Comparison of ENCODE assay signal across 8 cellular contexts in the genomic region with DNA sequence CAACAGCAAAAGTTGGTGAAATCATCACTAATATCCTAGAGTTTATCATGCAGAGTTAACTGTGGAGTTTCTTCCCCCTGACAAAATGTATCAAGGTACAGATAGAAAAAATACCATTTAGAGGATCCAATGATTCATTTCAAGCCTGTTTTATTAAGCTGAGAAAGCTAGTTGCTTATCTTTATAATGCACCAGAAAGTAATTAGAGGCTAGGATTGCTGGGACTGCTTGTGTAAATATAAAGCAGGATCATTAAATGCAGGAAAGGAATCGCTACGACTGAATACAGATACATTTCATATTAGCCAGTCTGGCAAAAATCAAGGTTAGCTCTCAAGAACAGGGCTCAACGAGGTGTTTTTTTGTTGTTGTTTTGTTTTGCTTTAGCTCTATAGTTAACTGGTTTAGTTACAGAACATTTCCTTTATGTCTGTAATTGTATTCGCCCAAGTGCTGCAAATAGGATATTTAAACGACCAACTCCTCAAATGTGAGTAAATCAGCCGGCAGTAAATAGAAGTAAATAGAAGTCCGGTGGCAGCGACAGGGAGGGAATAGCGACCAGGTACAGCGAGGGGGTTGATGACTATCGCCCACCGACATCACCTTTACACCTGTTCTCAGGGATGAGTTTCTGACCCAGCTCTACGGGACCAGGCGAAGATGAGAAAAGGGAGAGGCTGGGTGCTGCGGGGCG. TPM values are rescaled to one million over a fixed set of nuclear protein-coding genes. Genes with fewer than 3 reads are reported as not detected.
DNase-seq lines count a peak whose midpoint lies in the region; ATAC-seq lines count a peak whose summit lies in the region.

No MANE protein-coding gene starts in this region.

- H3K4me1 ChIP-seq in ACC112 (ENCODE audit: control insufficient read depth, insufficient read depth, low read length, unreplicated experiment) (peaks cover 24% of the 10 kb centered on the region), HAP-1 (peaks cover 30% of the 10 kb centered on the region)

- no peaks in the 10 kb centered on the region for H3K9me3 ChIP-seq in HAP-1

- no peaks in the 10 kb centered on the region for H3K36me3 ChIP-seq in ACC112 (ENCODE audit: insufficient read depth, low read length)
- no peaks in the 10 kb centered on the region for H3K36me3 ChIP-seq in HAP-1 (replicated peaks)

- no peaks in the 10 kb centered on the region for H3K27me3 ChIP-seq in ACC112 (ENCODE audit: insufficient read depth, low read length)
- no peaks in the 10 kb centered on the region for H3K27me3 ChIP-seq in HAP-1 (ENCODE audit: low read depth)

- H3K36me3 Mint-ChIP-seq in activated T-helper 17 cell treated with anti-CD3 and anti-CD28 coated beads, Interleukin-2, amount 50 U/mL, for 72 hours (ENCODE audit: low read depth), result peaks cover 11% of the 10 kb centered on the region
- H3K36me3 Mint-ChIP-seq in immature natural killer cell, result peaks cover 0 to 3% (median 0%) of the 10 kb centered on the region in 3 donors

- peaks cover 39% of the 10 kb centered on the region for H3K4me1 Mint-ChIP-seq in activated T-helper 17 cell treated with anti-CD3 and anti-CD28 coated beads, Interleukin-2, amount 50 U/mL, for 72 hours
- peaks cover 53 to 69% of the 10 kb centered on the region in 2 donors for H3K4me1 Mint-ChIP-seq in immature natural killer cell
- peaks cover 66% of the 10 kb centered on the region for H3K4me1 Mint-ChIP-seq in stimulated activated naive CD8-positive, alpha-beta T cell treated with anti-CD3 and anti-CD28 coated beads, Interleukin-15, amount 100 ng/mL, for 72 hours

- no peaks in the 10 kb centered on the region for H3K27me3 Mint-ChIP-seq in activated T-helper 17 cell treated with anti-CD3 and anti-CD28 coated beads, Interleukin-2, amount 50 U/mL, for 72 hours
- peaks cover 0 to 11% (median 2%) of the 10 kb centered on the region in 3 donors for H3K27me3 Mint-ChIP-seq in immature natural killer cell (ENCODE audit: low read depth in 3 of 3)
- no peaks in the 10 kb centered on the region for H3K27me3 Mint-ChIP-seq in stimulated activated naive CD8-positive, alpha-beta T cell treated with anti-CD3 and anti-CD28 coated beads, Interleukin-15, amount 100 ng/mL, for 72 hours

- peaks cover 56% of the 10 kb centered on the region for H3K79me2 ChIP-seq in ACC112 (ENCODE audit: control insufficient read depth, insufficient read depth, low read length, unreplicated experiment)

- DNase-seq in HAP-1 (ENCODE audit: low spot score in 2 of 2) (peak in 1 of 2 experiments; percentile 25), immature natural killer cell (no peak), left lobe of liver (ENCODE audit: low spot score) (no peak), GDM1 (lab: John Stamatoyannopoulos, UW) (no peak)
- DNase-seq in stimulated activated naive CD8-positive, alpha-beta T cell treated with anti-CD3 and anti-CD28 coated beads, Interleukin-15, amount 100 ng/mL, for 72 hours, result no peak
- no peak for DNase-seq in stimulated activated CD4-positive, alpha-beta T cell treated with anti-CD3 and anti-CD28 coated beads, Interleukin-4, amount 100 ng/mL, for 24 hours

- peak overlapping the region; percentile 96 for H3K4me3 Mint-ChIP-seq in activated T-helper 17 cell treated with anti-CD3 and anti-CD28 coated beads, Interleukin-2, amount 50 U/mL, for 72 hours
- peak overlapping the region; percentile 96 to 99 (median 98) for H3K4me3 Mint-ChIP-seq in immature natural killer cell
- H3K4me3 Mint-ChIP-seq in stimulated activated naive CD8-positive, alpha-beta T cell treated with anti-CD3 and anti-CD28 coated beads, Interleukin-15, amount 100 ng/mL, for 72 hours, result peak overlapping the region; percentile 94 to 98

- peak overlapping the region; percentile 35 for H2AFZ ChIP-seq in ACC112 (ENCODE audit: low read length, unreplicated experiment)

- in situ Hi-C loops in HAP-1 (cut with MboI; ENCODE audit: low sequenced_read_pairs), result no loop called here

- H3K27ac ChIP-seq in ACC112 (ENCODE audit: low read depth, low read length), result peak overlapping the region; percentile 75

- no peaks in the 10 kb centered on the region for H3K9me3 Mint-ChIP-seq in activated T-helper 17 cell treated with anti-CD3 and anti-CD28 coated beads, Interleukin-2, amount 50 U/mL, for 72 hours
- H3K9me3 Mint-ChIP-seq in immature natural killer cell, result no peaks in the 10 kb centered on the region
- H3K9me3 Mint-ChIP-seq in stimulated activated naive CD8-positive, alpha-beta T cell treated with anti-CD3 and anti-CD28 coated beads, Interleukin-15, amount 100 ng/mL, for 72 hours, result peaks cover 0 to 4% of the 10 kb centered on the region in 2 donors

- H3K27ac Mint-ChIP-seq in activated T-helper 17 cell treated with anti-CD3 and anti-CD28 coated beads, Interleukin-2, amount 50 U/mL, for 72 hours, result peak overlapping the region; percentile 97
- H3K27ac Mint-ChIP-seq in immature natural killer cell, result peak overlapping the region; percentile 93 to 99 (median 97)
- peak overlapping the region; percentile 97 to 99 for H3K27ac Mint-ChIP-seq in stimulated activated naive CD8-positive, alpha-beta T cell treated with anti-CD3 and anti-CD28 coated beads, Interleukin-15, amount 100 ng/mL, for 72 hours

- peak overlapping the region; percentile 93 for H3K4me3 ChIP-seq in ACC112 (ENCODE audit: low read depth, low read length)
- H3K4me3 ChIP-seq in HAP-1, result peak overlapping the region; percentile 61

- no peak for ATAC-seq in activated T-helper 17 cell treated with anti-CD3 and anti-CD28 coated beads, Interleukin-2, amount 50 U/mL, for 72 hours (replicated peaks)
- ATAC-seq in stimulated activated naive CD8-positive, alpha-beta T cell treated with anti-CD3 and anti-CD28 coated beads, Interleukin-15, amount 100 ng/mL, for 72 hours, result no peak
- ATAC-seq in left lobe of liver, result no peak

RNA-seq across cellular contexts. Expression of gene UBE2J1, which starts 0.7 kb away (rescaled TPM):
- 10 to 100 TPM; 18.1 to 25.4 TPM for total RNA-seq in activated T-helper 17 cell treated with anti-CD3 and anti-CD28 coated beads, Interleukin-2, amount 50 U/mL, for 72 hours
- 10 to 100 TPM; 38.2 to 54.8 (median 40.8) TPM for polyA plus RNA-seq in immature natural killer cell
- 16.0 TPM for total RNA-seq in left lobe of liver

RNA-seq across cellular contexts. Expression of gene GABRR2, which starts 36.7 kb away (rescaled TPM):
- total RNA-seq in activated T-helper 17 cell treated with anti-CD3 and anti-CD28 coated beads, Interleukin-2, amount 50 U/mL, for 72 hours, result under 1 TPM; 0.64 to 0.71 TPM
- not detected for polyA plus RNA-seq in immature natural killer cell
- total RNA-seq in left lobe of liver, result 0.58 TPM
